In the genomic region with DNA sequence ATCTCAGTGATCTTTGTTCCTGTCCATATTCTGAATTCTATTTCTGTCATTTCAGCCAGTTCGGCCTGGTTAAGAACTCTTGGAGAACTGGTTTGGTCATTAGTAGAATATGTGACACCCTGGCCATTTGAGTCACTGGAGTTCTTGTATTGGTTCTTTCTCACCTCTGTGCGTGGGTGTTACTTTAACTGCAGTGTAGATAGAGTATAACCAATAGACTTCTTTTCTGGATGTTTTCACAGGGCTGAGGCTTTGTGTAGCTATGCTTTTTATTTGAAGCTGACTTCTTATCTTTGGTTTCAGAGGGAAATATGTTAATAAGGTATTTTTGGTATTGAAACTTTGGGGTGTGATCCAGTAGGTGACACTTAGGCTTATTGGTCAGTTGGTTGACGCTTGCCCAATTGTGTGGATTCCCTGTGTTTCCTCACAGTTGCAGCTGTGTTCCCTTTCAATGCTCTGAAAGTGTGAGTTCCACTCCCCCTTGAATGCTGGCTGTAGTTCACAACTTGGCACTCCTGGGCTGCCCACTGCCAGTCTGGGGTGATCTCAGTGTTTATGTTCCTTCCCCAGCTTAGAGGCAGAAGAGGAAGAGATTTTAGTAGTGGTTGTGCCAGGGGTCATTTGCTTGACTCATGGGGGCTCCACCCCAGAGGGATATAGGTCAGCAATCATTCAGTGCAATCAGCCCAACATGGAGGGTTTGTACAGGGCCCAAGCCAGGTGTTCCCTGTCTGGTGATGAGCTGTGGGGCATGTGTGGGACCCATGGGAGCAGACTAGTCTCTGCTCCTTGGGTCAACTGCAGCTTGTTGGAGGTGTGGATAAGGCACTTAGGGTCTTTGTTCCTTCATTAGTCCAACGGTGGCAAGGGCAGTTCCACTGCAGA, we compare ENCODE assay signal across 25 cellular contexts. TPM values are rescaled to one million over a fixed set of nuclear protein-coding genes. Genes with fewer than 3 reads are reported as not detected.
"Had no signal": no experiment of that assay in that cellular context is flagged by ENCODE, and none has a peak within 500 bp of the region (broad histone marks: within the 10 kb centered on the region; RNA-seq: fewer than 3 reads in every experiment).

No MANE protein-coding gene starts in this region.

- H3K27me3 ChIP-seq: gastroesophageal sphincter, neural progenitor cell, right lobe of liver, stomach, suprapubic skin, tibial nerve, uterus had no signal

- H3K27ac ChIP-seq: gastroesophageal sphincter, neural progenitor cell, right lobe of liver, stomach, suprapubic skin, tibial nerve, uterus, VCaP had no signal

- H3K4me1 ChIP-seq: gastroesophageal sphincter, neural progenitor cell, right lobe of liver, stomach, suprapubic skin, tibial nerve, uterus had no signal

- DNase-seq: activated CD4-positive, CD25-positive, alpha-beta regulatory T cell treated with anti-CD3 and anti-CD28 coated beads, Interleukin-2, amount 50 U/mL, for 72 hours; activated T-cell treated with anti-CD3 and anti-CD28 coated beads, Interleukin-2, amount 50 U/mL, for 24 hours; cerebellar nuclear complex; cortex of kidney; endodermal cell; head of caudate nucleus; hypothalamus; left cardiac atrium; posterior cingulate gyrus; right lobe of liver; small intestine; stimulated activated CD4-positive, alpha-beta T cell treated with anti-CD3 and anti-CD28 coated beads, Interleukin-2, amount 100 ng/mL, for 24 hours; stomach; uterus had no signal

- H3K4me1 Mint-ChIP-seq: activated T-helper 17 cell treated with anti-CD3 and anti-CD28 coated beads, Interleukin-2, amount 50 U/mL, for 72 hours; endodermal cell; memory B cell; neural progenitor cell; stimulated activated effector memory CD8-positive, alpha-beta T cell treated with anti-CD3 and anti-CD28 coated beads, Interleukin-12 subunit alpha, Interleukin-12 subunit beta, amount 100 ng/mL, for 72 hours had no signal

- H3K9me3 ChIP-seq: gastroesophageal sphincter, right lobe of liver, stomach, suprapubic skin, tibial nerve, uterus had no signal

- H3K36me3 Mint-ChIP-seq: stimulated activated effector memory CD8-positive, alpha-beta T cell treated with anti-CD3 and anti-CD28 coated beads, Interleukin-12 subunit alpha, Interleukin-12 subunit beta, amount 100 ng/mL, for 72 hours had no signal

- H3K27me3 Mint-ChIP-seq: activated T-cell treated with anti-CD3 and anti-CD28 coated beads, Interleukin-2, amount 50 U/mL, for 24 hours; activated T-helper 17 cell treated with anti-CD3 and anti-CD28 coated beads, Interleukin-2, amount 50 U/mL, for 72 hours; memory B cell had no signal

- H3K4me3 ChIP-seq: gastroesophageal sphincter, neural progenitor cell, right lobe of liver, stomach, suprapubic skin, tibial nerve, uterus had no signal

- H3K36me3 ChIP-seq: neural progenitor cell, right lobe of liver, uterus had no signal

- H3K27ac Mint-ChIP-seq: activated naive CD4-positive, alpha-beta T cell treated with anti-CD3 and anti-CD28 coated beads, Interleukin-2, amount 50 U/mL, for 72 hours; activated T-cell treated with anti-CD3 and anti-CD28 coated beads, Interleukin-2, amount 50 U/mL, for 24 hours; activated T-helper 17 cell treated with anti-CD3 and anti-CD28 coated beads, Interleukin-2, amount 50 U/mL, for 72 hours; endodermal cell; memory B cell; neural progenitor cell; stimulated activated effector memory CD8-positive, alpha-beta T cell treated with anti-CD3 and anti-CD28 coated beads, Interleukin-12 subunit alpha, Interleukin-12 subunit beta, amount 100 ng/mL, for 72 hours had no signal

- H3K9me3 Mint-ChIP-seq: activated T-cell treated with anti-CD3 and anti-CD28 coated beads, Interleukin-2, amount 50 U/mL, for 24 hours; activated T-helper 17 cell treated with anti-CD3 and anti-CD28 coated beads, Interleukin-2, amount 50 U/mL, for 72 hours; memory B cell; stimulated activated effector memory CD8-positive, alpha-beta T cell treated with anti-CD3 and anti-CD28 coated beads, Interleukin-12 subunit alpha, Interleukin-12 subunit beta, amount 100 ng/mL, for 72 hours had no signal

- H3K4me3 Mint-ChIP-seq: activated T-cell treated with anti-CD3 and anti-CD28 coated beads, Interleukin-2, amount 50 U/mL, for 24 hours; activated T-helper 17 cell treated with anti-CD3 and anti-CD28 coated beads, Interleukin-2, amount 50 U/mL, for 72 hours; endodermal cell; memory B cell; neural progenitor cell; stimulated activated effector memory CD8-positive, alpha-beta T cell treated with anti-CD3 and anti-CD28 coated beads, Interleukin-12 subunit alpha, Interleukin-12 subunit beta, amount 100 ng/mL, for 72 hours had no signal

RNA-seq across cellular contexts. Expression of gene TEK, which starts 34.9 kb away (rescaled TPM):
- total RNA-seq: activated naive CD4-positive, alpha-beta T cell treated with anti-CD3 and anti-CD28 coated beads, Interleukin-2, amount 50 U/mL, for 72 hours; activated T-helper 17 cell treated with anti-CD3 and anti-CD28 coated beads, Interleukin-2, amount 50 U/mL, for 72 hours; epithelial cell of proximal tubule; T-helper 2 cell treated with Interferon-gamma antibody and Interleukin-4, amounts not matched to agents 100 ng/mL and 5 ng/mL, for 36 hours had no signal
